In genomic region chr11:44303401-44303938, GRCh38 we compare ENCODE assay signal across 19 cellular contexts. TPM values are rescaled to one million over a fixed set of nuclear protein-coding genes. Genes with fewer than 3 reads are reported as not detected.
DNase-seq lines count a peak whose midpoint lies in the region; ATAC-seq, FAIRE-seq and TF ChIP-seq lines count a peak whose summit lies in the region.
"Had no signal": no experiment of that assay in that cellular context is flagged by ENCODE, and none has a peak within 500 bp of the region (broad histone marks: within the 10 kb centered on the region; RNA-seq: fewer than 3 reads in every experiment).

No MANE protein-coding gene starts in this region.

- DNase-seq in A549 (ENCODE audit: low read depth in 1 of 2, low spot score in 1 of 2) (no peak), GM23338 (ENCODE audit: low spot score) (no peak), naive B cell (no peak), GM19239 (ENCODE audit: insufficient read length, low spot score) (no peak), NCI-H1694 (lab: John Stamatoyannopoulos, UW) (no peak)
- no peak for DNase-seq in activated T-helper 1 cell treated with anti-CD3 and anti-CD28 coated beads, Interleukin-12 subunit alpha, Interleukin-12 subunit beta, Interleukin-2, Interleukin-4 antibody, amounts not matched to agents 30 ng/mL and 10 ng/mL and 1 ng/mL, durations not matched to agents 14 hours and 24 hours and 36 hours (ENCODE audit: low spot score)
- DNase-seq in stimulated activated CD4-positive, alpha-beta T cell treated with anti-CD3 and anti-CD28 coated beads, Interleukin-4, amount 100 ng/mL, for 24 hours = no peak
- DNase-seq: C1 segment of cervical spinal cord, DMS79 treated with DMSO at 0.1 percent for 48 hours, HCEC 1CT, Kasumi-1, MG63, NCI-H1048, NCI-H1436, NCI-H2029, NCI-H526 had no signal

- H3K4me3 ChIP-seq in A549 = no peak overlapping the region
- H3K4me3 ChIP-seq in GM23338 = peak overlapping the region; percentile 53; the same call in 1 of the 2 replicates
- H3K4me3 ChIP-seq: MG63 had no signal

- no peaks in the 10 kb centered on the region for H3K36me3 ChIP-seq in GM23338 (ENCODE audit: insufficient read depth)
- H3K36me3 ChIP-seq: MG63 had no signal

- H3K27ac ChIP-seq in A549 (peak overlapping the region; percentile 83 to 93; a peak in 5 of 6 replicates), GM23338 (ENCODE audit: low read depth) (no peak overlapping the region)

- no peak for FAIRE-seq in A549 (lab: Jason Lieb, UNC)
- no peak for FAIRE-seq in GM19239 (lab: Jason Lieb, UNC)
- FAIRE-seq: D721Med, HTR-8/SVneo had no signal

- no peak for ATAC-seq in A549
- ATAC-seq in GM23338 = peak; percentile 14
- ATAC-seq in naive B cell (ENCODE audit: low read depth in 2 of 2) = no peak
- no peak for ATAC-seq in HG02970 (IDR thresholded peaks at IDR 0.05; ENCODE audit: low FRiP score, unreplicated experiment)

- POLR2A ChIA-PET in A549 (lab: Yijun Ruan, JAX) = no interaction called here

- TF ChIP-seq CTCF in A549 (IDR thresholded peaks at IDR 0.05) (no peak), GM23338 (conservative IDR thresholded peaks at IDR 0.05; ENCODE audit: low read depth in 2 of 2) (no peak)

- H3K79me2 ChIP-seq in GM23338 (replicated peaks; ENCODE audit: insufficient read depth) = no peaks in the 10 kb centered on the region

- peak overlapping the region; percentile 66 for H3K4me3 Mint-ChIP-seq in GM23338
- no peak overlapping the region for H3K4me3 Mint-ChIP-seq in activated T-helper 1 cell treated with anti-CD3 and anti-CD28 coated beads, Interleukin-12 subunit alpha, Interleukin-12 subunit beta, Interleukin-2, Interleukin-4 antibody, amounts not matched to agents 30 ng/mL and 10 ng/mL and 1 ng/mL, durations not matched to agents 14 hours and 24 hours and 36 hours
- peak overlapping the region in 5 of 8 donors; percentile 35 to 96 (median 93) for H3K4me3 Mint-ChIP-seq in naive B cell

- peaks cover 4% of the 10 kb centered on the region; the same call in 1 of the 2 replicates for H3F3A ChIP-seq in GM23338 (replicated peaks; ENCODE audit: low read depth)

- WGBS in A549 (ENCODE audit: missing lambda C conversion rate) = 91% methylated on average over 25 of the region's 28 CpGs

- H4K20me1 ChIP-seq in GM23338 (replicated peaks; ENCODE audit: insufficient read depth) = peaks cover 8% of the 10 kb centered on the region; the same call in 1 of the 2 replicates

- H3K36me3 Mint-ChIP-seq in GM23338 (ENCODE audit: low read depth) (no peaks in the 10 kb centered on the region), naive B cell (peaks cover 0 to 6% of the 10 kb centered on the region in 2 donors)
- no peaks in the 10 kb centered on the region for H3K36me3 Mint-ChIP-seq in activated T-helper 1 cell treated with anti-CD3 and anti-CD28 coated beads, Interleukin-12 subunit alpha, Interleukin-12 subunit beta, Interleukin-2, Interleukin-4 antibody, amounts not matched to agents 30 ng/mL and 10 ng/mL and 1 ng/mL, durations not matched to agents 14 hours and 24 hours and 36 hours (ENCODE audit: low read depth)

- H3K4me1 Mint-ChIP-seq in GM23338 (peaks cover 35% of the 10 kb centered on the region), naive B cell (peaks cover 22 to 37% (median 32%) of the 10 kb centered on the region in 3 donors)
- H3K4me1 Mint-ChIP-seq in activated T-helper 1 cell treated with anti-CD3 and anti-CD28 coated beads, Interleukin-12 subunit alpha, Interleukin-12 subunit beta, Interleukin-2, Interleukin-4 antibody, amounts not matched to agents 30 ng/mL and 10 ng/mL and 1 ng/mL, durations not matched to agents 14 hours and 24 hours and 36 hours (ENCODE audit: low read depth) = peaks cover 20% of the 10 kb centered on the region

- no peak overlapping the region for H3K27ac Mint-ChIP-seq in GM23338
- peak overlapping the region; percentile 40 for H3K27ac Mint-ChIP-seq in activated T-helper 1 cell treated with anti-CD3 and anti-CD28 coated beads, Interleukin-12 subunit alpha, Interleukin-12 subunit beta, Interleukin-2, Interleukin-4 antibody, amounts not matched to agents 30 ng/mL and 10 ng/mL and 1 ng/mL, durations not matched to agents 14 hours and 24 hours and 36 hours
- H3K27ac Mint-ChIP-seq in naive B cell = no peak overlapping the region

- intact Hi-C loops in activated T-helper 1 cell treated with anti-CD3 and anti-CD28 coated beads, Interleukin-12 subunit alpha, Interleukin-12 subunit beta, Interleukin-2, Interleukin-4 antibody, amounts not matched to agents 30 ng/mL and 10 ng/mL and 1 ng/mL, durations not matched to agents 14 hours and 24 hours and 36 hours (cut with micrococcal nuclease) = no loop called here

- H3K27me3 ChIP-seq in GM23338 (ENCODE audit: insufficient read depth) = peaks cover 89% of the 10 kb centered on the region
- H3K27me3 ChIP-seq: MG63 had no signal

- TF ChIP-seq EP300 in A549 (IDR thresholded peaks at IDR 0.05) = no peak

- no peaks in the 10 kb centered on the region for H3K9me2 ChIP-seq in GM23338 (ENCODE audit: insufficient read depth)

- CTCF ChIA-PET in A549 (lab: Yijun Ruan, JAX) = interaction anchor here (4.0 kb wide), 1 partner anchor 18 kb away, joined by 26 read pairs; no protein-coding TSS in a partner anchor

- H2AFZ ChIP-seq in GM23338 = no peak overlapping the region

- TF ChIP-seq RAD21 in A549 (conservative IDR thresholded peaks at IDR 0.05 in 1 of 2, IDR thresholded peaks at IDR 0.05 in 1 of 2) = no peak

- H3K4me1 ChIP-seq in A549 = peaks cover 40% of the 10 kb centered on the region
- peaks cover 30% of the 10 kb centered on the region for H3K4me1 ChIP-seq in GM23338 (ENCODE audit: insufficient read depth)

- no peaks in the 10 kb centered on the region for H3K9me3 Mint-ChIP-seq in GM23338
- no peaks in the 10 kb centered on the region for H3K9me3 Mint-ChIP-seq in activated T-helper 1 cell treated with anti-CD3 and anti-CD28 coated beads, Interleukin-12 subunit alpha, Interleukin-12 subunit beta, Interleukin-2, Interleukin-4 antibody, amounts not matched to agents 30 ng/mL and 10 ng/mL and 1 ng/mL, durations not matched to agents 14 hours and 24 hours and 36 hours
- no peaks in the 10 kb centered on the region for H3K9me3 Mint-ChIP-seq in naive B cell

- no peak for TF ChIP-seq POLR2A in A549 (IDR thresholded peaks at IDR 0.05; ENCODE audit: low read length)

- H3K4me2 ChIP-seq in A549 (no peak overlapping the region), GM23338 (peak overlapping the region; percentile 81; the same call in 1 of the 2 replicates)

- no peaks in the 10 kb centered on the region for H3K9me3 ChIP-seq in A549
- H3K9me3 ChIP-seq: MG63 had no signal

- H3K27me3 Mint-ChIP-seq in GM23338 (ENCODE audit: insufficient read depth, low read depth, poor library complexity) = peaks cover 79% of the 10 kb centered on the region
- H3K27me3 Mint-ChIP-seq in activated T-helper 1 cell treated with anti-CD3 and anti-CD28 coated beads, Interleukin-12 subunit alpha, Interleukin-12 subunit beta, Interleukin-2, Interleukin-4 antibody, amounts not matched to agents 30 ng/mL and 10 ng/mL and 1 ng/mL, durations not matched to agents 14 hours and 24 hours and 36 hours (ENCODE audit: insufficient read depth) = peaks cover 72% of the 10 kb centered on the region
- peaks cover 75 to 99% (median 93%) of the 10 kb centered on the region in 3 donors for H3K27me3 Mint-ChIP-seq in naive B cell

TF ChIP-seq in A549, 52 proteins besides CTCF, POLR2A, EP300 and RAD21:
- no peak for TF ChIP-seq JUNB (IDR thresholded peaks at IDR 0.05)
TF ChIP-seq in A549: peak in this region for 0.

TF ChIP-seq in GM23338, 12 proteins besides CTCF, POLR2A, EP300 and RAD21:
- TF ChIP-seq POLR2AphosphoS5 (IDR thresholded peaks at IDR 0.05; ENCODE audit: low read depth) (no peak), EZH2 (IDR thresholded peaks at IDR 0.05; ENCODE audit: low read depth, unreplicated experiment) (peak; percentile 81), JUNB (IDR thresholded peaks at IDR 0.05; ENCODE audit: unreplicated experiment) (no peak)

RNA-seq across cellular contexts. Expression of gene ALX4, which starts 6.5 kb away (rescaled TPM):
- 1.00 and 1.4 TPM in 2 replicates for polyA plus RNA-seq in A549 (2011; rRNA removed)
- polyA plus RNA-seq in A549 (2012; cell fraction: cytosol; rRNA removed) = 0.69 and 1.1 TPM in 2 replicates
- 1.8 TPM in 2 replicates for polyA plus RNA-seq in A549 (2012; cell fraction: nucleus; rRNA removed)
- 5.6 to 6.4 TPM (median 5.7 TPM) in 3 replicates for polyA plus RNA-seq in A549 (2017; fragmentation: RNase III; extraction: RNeasy Plus Mini Kit Qiagen cat#74134 plus additional on column Dnase treatment)
- polyA minus RNA-seq in A549 (2011; rRNA and poly(A)+ RNA removed) = 1.8 TPM in 2 replicates
- not detected in 2 replicates for total RNA-seq in GM23338 (2014; rRNA removed; shearing (Covaris generic))
- not detected in 2 replicates for polyA plus RNA-seq in GM23338 (2016; fragmentation: Nextera tagmentation; extraction: Ambion mirVana)
- not detected in 2 replicates for total RNA-seq in activated T-helper 1 cell treated with anti-CD3 and anti-CD28 coated beads, Interleukin-12 subunit alpha, Interleukin-12 subunit beta, Interleukin-2, Interleukin-4 antibody, amounts not matched to agents 30 ng/mL and 10 ng/mL and 1 ng/mL, durations not matched to agents 14 hours and 24 hours and 36 hours
- polyA plus RNA-seq in naive B cell (ENCODE audit: low read depth in 6 of 6) = not detected
